ENCODE assay signal across 15 cellular contexts in genomic region chr12:51672334-51672733, GRCh38.
DNase-seq lines count a peak whose midpoint lies in the region; ATAC-seq and TF ChIP-seq lines count a peak whose summit lies in the region.
"Had no signal": no experiment of that assay in that cellular context is flagged by ENCODE, and none has a peak within 500 bp of the region (broad histone marks: within the 10 kb centered on the region; RNA-seq: fewer than 3 reads in every experiment).

No MANE protein-coding gene starts in this region.

- H4K20me1 ChIP-seq in GM23248 (ENCODE audit: insufficient read depth) (peaks cover 13% of the 10 kb centered on the region), fibroblast of lung (ENCODE audit: control insufficient read depth, extremely low read depth, insufficient read depth, low read length) (no peaks in the 10 kb centered on the region)
- H4K20me1 ChIP-seq: BLaER1 had no signal

- no peaks in the 10 kb centered on the region for H3K4me1 Mint-ChIP-seq in Caco-2 (ENCODE audit: low read depth, unreplicated experiment)

- no peak overlapping the region for H3K4me3 Mint-ChIP-seq in Caco-2 (ENCODE audit: unreplicated experiment)
- H3K4me3 Mint-ChIP-seq: CD8-positive, alpha-beta memory T cell had no signal

- H3F3A ChIP-seq in GM23248 (ENCODE audit: insufficient read depth): peaks cover 9% of the 10 kb centered on the region; the same call in 1 of the 2 replicates

- H3K4me1 ChIP-seq in GM23248 (ENCODE audit: insufficient read depth) (peaks cover 8% of the 10 kb centered on the region), fibroblast of lung (ENCODE audit: control insufficient read depth, extremely low read depth, insufficient read depth, low read length) (no peaks in the 10 kb centered on the region), Caco-2 (no peaks in the 10 kb centered on the region)

- ATAC-seq in GM21619 (IDR thresholded peaks at IDR 0.05; ENCODE audit: unreplicated experiment): no peak

- WGBS in GM23248 (ENCODE audit: low coverage in 1 of 2, low lambda C conversion rate in 2 of 2, missing lambda C conversion rate in 2 of 2), 2 experiments: 10 to 19% methylated on average over 1 of the region's 1 CpG

- H3K4me3 ChIP-seq in GM23248 (no peak overlapping the region), fibroblast of lung (replicated peaks in 1 of 4; ENCODE audit: control extremely low read depth in 1 of 4, insufficient read depth in 1 of 4, low read depth in 3 of 4, low read length in 4 of 4) (no peak overlapping the region), Caco-2 (ENCODE audit: low read depth, low read length) (no peak overlapping the region)
- H3K4me3 ChIP-seq: BLaER1 had no signal

- TF ChIP-seq CTCF in fibroblast of lung (conservative IDR thresholded peaks at IDR 0.05 in 1 of 2, IDR thresholded peaks at IDR 0.05 in 1 of 2; ENCODE audit: low read depth in 1 of 2, low read length in 2 of 2) (no peak), Caco-2 (IDR thresholded peaks at IDR 0.05; ENCODE audit: insufficient read depth in 1 of 2, low read depth in 1 of 2, low read length in 1 of 2, severe bottlenecking in 1 of 2, unreplicated experiment in 1 of 2) (no peak)

- H3K79me2 ChIP-seq in GM23248 (ENCODE audit: insufficient read depth) (peaks cover 64% of the 10 kb centered on the region), fibroblast of lung (ENCODE audit: control insufficient read depth, insufficient read depth, low read length) (no peaks in the 10 kb centered on the region)

- H3K36me3 Mint-ChIP-seq in Caco-2 (ENCODE audit: insufficient read depth, unreplicated experiment): no peaks in the 10 kb centered on the region
- H3K36me3 Mint-ChIP-seq: CD8-positive, alpha-beta memory T cell had no signal

- POLR2A ChIA-PET in Caco-2 (lab: Charles Lee): no interaction called here

- intact Hi-C loops in Caco-2 (cut with micrococcal nuclease; ENCODE audit: unreplicated experiment): no loop called here

- H3K9me3 Mint-ChIP-seq in Caco-2 (ENCODE audit: unreplicated experiment): no peaks in the 10 kb centered on the region
- H3K9me3 Mint-ChIP-seq: CD8-positive, alpha-beta memory T cell had no signal

- no peaks in the 10 kb centered on the region for H3K27me3 ChIP-seq in GM23248 (replicated peaks; ENCODE audit: insufficient read depth)
- H3K27me3 ChIP-seq in fibroblast of lung (ENCODE audit: control insufficient read depth, insufficient read depth, low read length): no peaks in the 10 kb centered on the region
- H3K27me3 ChIP-seq in Caco-2 (replicated peaks; ENCODE audit: control insufficient read depth, insufficient read depth, low read length): no peaks in the 10 kb centered on the region
- H3K27me3 ChIP-seq: BLaER1 had no signal

- no TSS peak for BruUV-seq in Caco-2 (replicated peaks; lab: Mats Ljungman, UMichigan)

- H3K9me2 ChIP-seq in GM23248 (ENCODE audit: insufficient read depth): no peaks in the 10 kb centered on the region

- H2AFZ ChIP-seq in GM23248 (no peak overlapping the region), fibroblast of lung (ENCODE audit: low read length) (no peak overlapping the region)

- H3K36me3 ChIP-seq in GM23248 (ENCODE audit: low read depth) (no peaks in the 10 kb centered on the region), fibroblast of lung (ENCODE audit: control insufficient read depth, insufficient read depth, low read length) (no peaks in the 10 kb centered on the region), Caco-2 (ENCODE audit: control insufficient read depth, insufficient read depth, low read length) (no peaks in the 10 kb centered on the region)
- H3K36me3 ChIP-seq: BLaER1 had no signal

- H3K27ac Mint-ChIP-seq in Caco-2 (ENCODE audit: unreplicated experiment): no peak overlapping the region

- CTCF ChIA-PET in Caco-2 (lab: Charles Lee): no interaction called here

- DNase-seq in GM23248 (peak; percentile 27), NCI-H226 (peak; percentile 45), fibroblast of lung (ENCODE audit: low read depth in 2 of 2) (peak; percentile 28 to 43), Caco-2 (no peak), hippocampal formation (lab: John Stamatoyannopoulos, UW) (no peak)
- no peak for DNase-seq in activated CD8-positive, alpha-beta memory T cell treated with anti-CD3 and anti-CD28 coated beads for 24 hours
- DNase-seq: CD8-positive, alpha-beta memory T cell; Karpas-422; NCI-H1417; NCI-H2029; NCI-H2171 treated with DMSO at 0.1 percent for 48 hours; NCI-H524; SHP77 treated with DMSO at 0.1 percent for 48 hours had no signal

- no peaks in the 10 kb centered on the region for H3K9me3 ChIP-seq in GM23248 (ENCODE audit: low read depth)
- H3K9me3 ChIP-seq in fibroblast of lung (ENCODE audit: control insufficient read depth, insufficient read depth, low read depth, low read length): no peaks in the 10 kb centered on the region
- H3K9me3 ChIP-seq in Caco-2: no peaks in the 10 kb centered on the region
- H3K9me3 ChIP-seq: BLaER1 had no signal

- H3K9ac ChIP-seq in GM23248: no peak overlapping the region
- no peak overlapping the region for H3K9ac ChIP-seq in fibroblast of lung (ENCODE audit: insufficient read depth, low read length)
- H3K9ac ChIP-seq: BLaER1 had no signal

- H3K27me3 Mint-ChIP-seq in Caco-2 (ENCODE audit: insufficient read depth, unreplicated experiment): no peaks in the 10 kb centered on the region

- in situ Hi-C loops in GM23248 (cut with MboI): no loop called here

- no peak overlapping the region for H3K4me2 ChIP-seq in GM23248 (ENCODE audit: unreplicated experiment)
- no peak overlapping the region for H3K4me2 ChIP-seq in fibroblast of lung (ENCODE audit: extremely low read depth, insufficient read depth, low read length)
- H3K4me2 ChIP-seq: BLaER1 had no signal

- H3K27ac ChIP-seq in GM23248: no peak overlapping the region
- no peak overlapping the region for H3K27ac ChIP-seq in fibroblast of lung (ENCODE audit: insufficient read depth, low read length)
- H3K27ac ChIP-seq: BLaER1 had no signal

Comparison
In these comparisons a context has a peak if more than half of its experiments do, and no peak if none do; other contexts are left out.
1. DNase-seq: peak in GM23248 (single experiment), NCI-H226 (single experiment) and fibroblast of lung (2 of 2); none in Caco-2 (0 of 2), hippocampal formation (0 of 2) and activated CD8-positive, alpha-beta memory T cell treated with anti-CD3 and anti-CD28 coated beads for 24 hours (single experiment).